In genomic region chr6:150689900-150690590, GRCh38 we compare ENCODE assay signal across 16 cellular contexts.
DNase-seq lines count a peak whose midpoint lies in the region; ATAC-seq and TF ChIP-seq lines count a peak whose summit lies in the region.
"Had no signal": no experiment of that assay in that cellular context is flagged by ENCODE, and none has a peak within 500 bp of the region (broad histone marks: within the 10 kb centered on the region; RNA-seq: fewer than 3 reads in every experiment).

No MANE protein-coding gene starts in this region.

- TF ChIP-seq CTCF in GM13977 (IDR thresholded peaks at IDR 0.05; ENCODE audit: extremely low read depth, insufficient read depth, missing control alignments) (no peak), dorsolateral prefrontal cortex (IDR thresholded peaks at IDR 0.05 in 54 of 56, conservative IDR thresholded peaks at IDR 0.05 in 2 of 56; ENCODE audit: low read depth in 1 of 56, partially characterized antibody in 56 of 56) (no peak)

- H3K4me3 ChIP-seq in dorsolateral prefrontal cortex, result no peak overlapping the region
- H3K4me3 ChIP-seq: cardiac muscle cell, prostate gland, transverse colon had no signal

- peak; percentile 35 for DNase-seq in GM13977 (ENCODE audit: low spot score)
- DNase-seq in left kidney (ENCODE audit: low read depth, low spot score), result peak; percentile 30
- DNase-seq in stimulated activated CD8-positive, alpha-beta memory T cell treated with anti-CD3 and anti-CD28 coated beads, Interleukin-4, amount 100 ng/mL, for 48 hours, result no peak
- DNase-seq in RKO (ENCODE audit: low spot score), result no peak
- no peak for DNase-seq in dorsolateral prefrontal cortex
- no peak for DNase-seq in left ventricle myocardium superior
- DNase-seq: activated naive CD8-positive, alpha-beta T cell treated with anti-CD3 and anti-CD28 coated beads for 36 hours; activated T-cell treated with anti-CD3 and anti-CD28 coated beads for 4 hours; kidney glomerular epithelial cell; NCI-H1436 treated with DMSO at 0.1 percent for 48 hours; NCI-H69; transverse colon had no signal

- H3K27ac ChIP-seq in dorsolateral prefrontal cortex, result no peak overlapping the region
- H3K27ac ChIP-seq: cardiac muscle cell, prostate gland, transverse colon had no signal

- in situ Hi-C loops in GM13977 (cut with MboI; ENCODE audit: low pct_unique_long_range_greater_than_20kb, low sequenced_read_pairs, unreplicated experiment), result no loop called here

- no peaks in the 10 kb centered on the region for H3K27me3 ChIP-seq in dorsolateral prefrontal cortex
- H3K27me3 ChIP-seq: cardiac muscle cell, transverse colon had no signal

- ATAC-seq in GM21390 (IDR thresholded peaks at IDR 0.05; ENCODE audit: unreplicated experiment) (peak; percentile 62), HG03108 (IDR thresholded peaks at IDR 0.05; ENCODE audit: unreplicated experiment) (peak; percentile 38), left ventricle myocardium superior (no peak)

- intact Hi-C loops in dorsolateral prefrontal cortex (cut with DNase I) (no loop called here), left ventricle myocardium superior (cut with micrococcal nuclease) (loop anchor here (10.0 kb wide), 1 partner anchor 125 kb away; no protein-coding TSS in a partner anchor)

Comparison
In these comparisons a context has a peak if more than half of its experiments do, and no peak if none do; other contexts are left out.
1. DNase-seq: peak in GM13977 (single experiment) and left kidney (single experiment); none in stimulated activated CD8-positive, alpha-beta memory T cell treated with anti-CD3 and anti-CD28 coated beads, Interleukin-4, amount 100 ng/mL, for 48 hours (single experiment), RKO (single experiment), dorsolateral prefrontal cortex (0 of 10) and left ventricle myocardium superior (single experiment).